Comparison of ENCODE assay signal across 8 cellular contexts in genomic region chr14:21096889-21097615, GRCh38. TPM values are rescaled to one million over a fixed set of nuclear protein-coding genes. Genes with fewer than 3 reads are reported as not detected.
DNase-seq lines count a peak whose midpoint lies in the region; ATAC-seq, FAIRE-seq and TF ChIP-seq lines count a peak whose summit lies in the region.

No MANE protein-coding gene starts in this region.

- H3K27me3 ChIP-seq in GM23248 (replicated peaks; ENCODE audit: insufficient read depth) = no peaks in the 10 kb centered on the region
- H3K27me3 ChIP-seq in SK-N-SH (ENCODE audit: insufficient read depth) = no peaks in the 10 kb centered on the region
- H3K27me3 ChIP-seq in sigmoid colon = no peaks in the 10 kb centered on the region

- intact Hi-C loops in sigmoid colon (cut with DNase I) = loop anchor here (5.0 to 10.0 kb wide), 3 partner anchors 415 to 762 kb away; partner anchors contain the start of genes CCNB1IP1 and RNASE4

- H2AFZ ChIP-seq in GM23248 (no peak overlapping the region), SK-N-SH (ENCODE audit: low read depth) (no peak overlapping the region)

- no peaks in the 10 kb centered on the region for H4K20me1 ChIP-seq in GM23248 (ENCODE audit: insufficient read depth)
- peaks cover 14% of the 10 kb centered on the region; the same call in 1 of the 2 replicates for H4K20me1 ChIP-seq in SK-N-SH (ENCODE audit: insufficient read depth)

- no peak for TF ChIP-seq EP300 in SK-N-SH (IDR thresholded peaks at IDR 0.05; ENCODE audit: borderline replicate concordance in 1 of 2, low read depth in 1 of 2, low read length in 1 of 2)
- no peak for TF ChIP-seq EP300 in sigmoid colon (IDR thresholded peaks at IDR 0.05)

- H3F3A ChIP-seq in GM23248 (ENCODE audit: insufficient read depth) (peaks cover 35% of the 10 kb centered on the region), SK-N-SH (replicated peaks; ENCODE audit: insufficient read depth) (peaks cover 38% of the 10 kb centered on the region)

- no peak for TF ChIP-seq RAD21 in SK-N-SH (IDR thresholded peaks at IDR 0.05; ENCODE audit: low read length)

- no peak for TF ChIP-seq POLR2A in sigmoid colon (IDR thresholded peaks at IDR 0.05)

- H3K4me3 ChIP-seq in GM23248 (no peak overlapping the region; the same call in none of the 2 replicates), SK-N-SH (ENCODE audit: low read depth in 2 of 2, low read length in 1 of 2) (peak overlapping the region; percentile 45 to 51), sigmoid colon (peak overlapping the region; percentile 37 to 77 (median 72))

- H3K4me1 ChIP-seq in GM23248 (ENCODE audit: insufficient read depth) (peaks cover 16% of the 10 kb centered on the region), SK-N-SH (ENCODE audit: control insufficient read depth in 1 of 2, insufficient read depth in 2 of 2, low read depth in 1 of 2, low read length in 1 of 2) (peaks cover 28 to 31% of the 10 kb centered on the region in 2 experiments), sigmoid colon (peaks cover 0 to 65% (median 59%) of the 10 kb centered on the region in 4 donors)

- no peaks in the 10 kb centered on the region for H3K79me2 ChIP-seq in GM23248 (ENCODE audit: insufficient read depth)
- H3K79me2 ChIP-seq in SK-N-SH (ENCODE audit: insufficient read depth) = no peaks in the 10 kb centered on the region

- H3K4me2 ChIP-seq in GM23248 (ENCODE audit: unreplicated experiment) (no peak overlapping the region), SK-N-SH (peak overlapping the region; percentile 59)

- in situ Hi-C loops in GM23248 (cut with MboI) = loop anchor here (10.0 kb wide), 1 partner anchor 82 kb away; no protein-coding TSS in a partner anchor

- H3K27ac ChIP-seq in GM23248 (peak overlapping the region; percentile 27; the same call in 1 of the 2 replicates), SK-N-SH (ENCODE audit: low read depth in 2 of 2, low read length in 1 of 2) (peak overlapping the region; percentile 44 to 89; a peak in 3 of 4 replicates), sigmoid colon (peak overlapping the region; percentile 92 to 98 (median 97))

- H3K9ac ChIP-seq in GM23248 = no peak overlapping the region
- H3K9ac ChIP-seq in SK-N-SH = no peak overlapping the region

- H3K36me3 ChIP-seq in GM23248 (ENCODE audit: low read depth) (no peaks in the 10 kb centered on the region), SK-N-SH (replicated peaks in 1 of 2; ENCODE audit: control insufficient read depth in 1 of 2, insufficient read depth in 2 of 2, low read length in 1 of 2) (peaks cover 0 to 13% of the 10 kb centered on the region in 2 experiments), sigmoid colon (peaks cover 0 to 11% (median 8%) of the 10 kb centered on the region in 4 donors)

- POLR2A ChIA-PET in SK-N-SH (lab: Yijun Ruan, JAX) = interaction anchor here (1.1 to 3.9 kb wide), 4 partner anchors 8 to 82 kb away, joined by 3 to 19 read pairs (median 4); partner anchors contain the start of gene ARHGEF40

- CTCF ChIA-PET in SK-N-SH (lab: Yijun Ruan, JAX) = interaction anchor here (1.4 to 20.5 kb wide), 5 partner anchors 9 to 81 kb away, joined by 5 to 555 read pairs (median 283); partner anchors contain the start of genes ARHGEF40, NDRG2 and TMEM253

- no peaks in the 10 kb centered on the region for H3K9me2 ChIP-seq in GM23248 (ENCODE audit: insufficient read depth)
- H3K9me2 ChIP-seq in SK-N-SH = no peaks in the 10 kb centered on the region

- TF ChIP-seq CTCF in SK-N-SH (IDR thresholded peaks at IDR 0.05) = no peak
- TF ChIP-seq CTCF in sigmoid colon (IDR thresholded peaks at IDR 0.05) = no peak

- no peak for DNase-seq in GM23248
- peak; percentile 14 for DNase-seq in SK-N-SH
- peak; percentile 22 to 39 for DNase-seq in frontal cortex (ENCODE audit: low spot score in 2 of 2)
- no peak for DNase-seq in sigmoid colon
- DNase-seq in NCI-H187 (lab: John Stamatoyannopoulos, UW) = no peak
- DNase-seq in HUDEP-2 (lab: John Stamatoyannopoulos, UW; ENCODE audit: unreplicated experiment in 76 of 76) = no peak

- ATAC-seq in HG03457 (IDR thresholded peaks at IDR 0.05; ENCODE audit: unreplicated experiment) = no peak
- no peak for ATAC-seq in GM19463 (IDR thresholded peaks at IDR 0.05; ENCODE audit: unreplicated experiment)

- H3K9me3 ChIP-seq in GM23248 (ENCODE audit: low read depth) (no peaks in the 10 kb centered on the region), SK-N-SH (no peaks in the 10 kb centered on the region), sigmoid colon (no peaks in the 10 kb centered on the region)

- WGBS in GM23248 (ENCODE audit: low coverage in 1 of 2, low lambda C conversion rate in 2 of 2, missing lambda C conversion rate in 2 of 2), 2 experiments = 54 to 58% methylated on average over 11 of the region's 11 CpGs
- 96% methylated on average over 9 of the region's 11 CpGs for WGBS in SK-N-SH (ENCODE audit: low lambda C conversion rate)
- 22 to 55% methylated on average over 11 of the region's 11 CpGs for WGBS in sigmoid colon, 2 donors

- no peak for FAIRE-seq in frontal cortex (lab: Jason Lieb, UNC)

TF ChIP-seq in SK-N-SH, 30 proteins besides CTCF, POLR2A, EP300 and RAD21 (continues in another document):
- no peak for TF ChIP-seq RCOR1 (IDR thresholded peaks at IDR 0.05; ENCODE audit: low read length)
- no peak for TF ChIP-seq EZH2phosphoT487 (IDR thresholded peaks at IDR 0.05; ENCODE audit: borderline replicate concordance, low read depth)
- TF ChIP-seq, protein P1, sequence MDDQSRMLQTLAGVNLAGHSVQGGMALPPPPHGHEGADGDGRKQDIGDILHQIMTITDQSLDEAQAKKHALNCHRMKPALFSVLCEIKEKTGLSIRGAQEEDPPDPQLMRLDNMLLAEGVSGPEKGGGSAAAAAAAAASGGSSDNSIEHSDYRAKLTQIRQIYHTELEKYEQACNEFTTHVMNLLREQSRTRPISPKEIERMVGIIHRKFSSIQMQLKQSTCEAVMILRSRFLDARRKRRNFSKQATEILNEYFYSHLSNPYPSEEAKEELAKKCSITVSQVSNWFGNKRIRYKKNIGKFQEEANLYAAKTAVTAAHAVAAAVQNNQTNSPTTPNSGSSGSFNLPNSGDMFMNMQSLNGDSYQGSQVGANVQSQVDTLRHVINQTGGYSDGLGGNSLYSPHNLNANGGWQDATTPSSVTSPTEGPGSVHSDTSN (IDR thresholded peaks at IDR 0.05) = no peak
- TF ChIP-seq SIN3A (IDR thresholded peaks at IDR 0.05; ENCODE audit: borderline replicate concordance, low read depth, low read length) = no peak
- TF ChIP-seq CHD2 (IDR thresholded peaks at IDR 0.05; ENCODE audit: low read length, partially characterized antibody) = no peak
- no peak for TF ChIP-seq TAF1 (IDR thresholded peaks at IDR 0.05; ENCODE audit: borderline replicate concordance, low read depth, low read length)
- TF ChIP-seq FOXJ3 (CRISPR knock-in tag; IDR thresholded peaks at IDR 0.05) = no peak
- TF ChIP-seq NRF1 (IDR thresholded peaks at IDR 0.05; ENCODE audit: low read depth, low read length) = no peak
- TF ChIP-seq GABPA (IDR thresholded peaks at IDR 0.05; ENCODE audit: low read depth) = no peak
- TF ChIP-seq USF1 (IDR thresholded peaks at IDR 0.05; ENCODE audit: borderline replicate concordance, low read depth) = no peak
- no peak for TF ChIP-seq RXRA (IDR thresholded peaks at IDR 0.05; ENCODE audit: borderline replicate concordance, low read depth)

RNA-seq across cellular contexts. Expression of gene ZNF219, which starts 1.4 kb away (rescaled TPM):
- 15.9 and 24.0 TPM in 2 replicates for total RNA-seq in GM23248 (2014; rRNA removed; shearing (Covaris generic))
- polyA plus RNA-seq in GM23248 (2016; fragmentation: Nextera tagmentation; extraction: Ambion mirVana) = 1.6 and 1.8 TPM in 2 replicates
- polyA plus RNA-seq in SK-N-SH (2012; rRNA removed) = 22.1 and 24.1 TPM in 2 replicates
- polyA plus RNA-seq in SK-N-SH (2012; cell fraction: cytosol; rRNA removed) = 10.7 and 24.0 TPM in 2 replicates
- polyA plus RNA-seq in SK-N-SH (2012; cell fraction: nucleus; rRNA removed) = 58.1 and 70.5 TPM in 2 replicates
- 6.9 TPM for total RNA-seq in frontal cortex
- total RNA-seq in sigmoid colon = 10 to 100 TPM; 38.2 to 89.7 (median 65.0) TPM
- 10 to 100 TPM; 27.6 to 52.9 (median 29.4) TPM for polyA plus RNA-seq in sigmoid colon

RNA-seq across cellular contexts. Expression of gene TMEM253, which starts 3.8 kb away (rescaled TPM):
- total RNA-seq in GM23248 (2014; rRNA removed; shearing (Covaris generic)) = 0.97 TPM in 1 of 2 replicates, not detected in the other
- polyA plus RNA-seq in GM23248 (2016; fragmentation: Nextera tagmentation; extraction: Ambion mirVana) (0.18 TPM in 1 of 2 replicates, not detected in the other), SK-N-SH (2012; rRNA removed) (0.82 and 0.94 TPM in 2 replicates), sigmoid colon (10 to 100 TPM; 14.1 to 28.4 (median 14.4) TPM)
- polyA plus RNA-seq in SK-N-SH (2012; cell fraction: cytosol; rRNA removed) = 0.41 and 0.58 TPM in 2 replicates
- polyA plus RNA-seq in SK-N-SH (2012; cell fraction: nucleus; rRNA removed) = 2.0 TPM in 2 replicates
- total RNA-seq in frontal cortex (not detected), sigmoid colon (1 to 10 TPM in 1 of 4 donors, not detected in 3; 1.1 TPM)

RNA-seq across cellular contexts. Expression of gene ARHGEF40, which starts 26.9 kb away (rescaled TPM):
- total RNA-seq in GM23248 (2014; rRNA removed; shearing (Covaris generic)) = 56.6 and 68.3 TPM in 2 replicates
- 22.4 and 23.9 TPM in 2 replicates for polyA plus RNA-seq in GM23248 (2016; fragmentation: Nextera tagmentation; extraction: Ambion mirVana)
- 58.8 and 64.2 TPM in 2 replicates for polyA plus RNA-seq in SK-N-SH (2012; rRNA removed)
- 20.9 and 35.4 TPM in 2 replicates for polyA plus RNA-seq in SK-N-SH (2012; cell fraction: cytosol; rRNA removed)
- 201 and 236 TPM in 2 replicates for polyA plus RNA-seq in SK-N-SH (2012; cell fraction: nucleus; rRNA removed)
- 11.4 TPM for total RNA-seq in frontal cortex
- total RNA-seq in sigmoid colon = 10 to 100 TPM; 15.0 to 48.5 (median 17.4) TPM
- 10 to 100 TPM; 12.5 to 26.5 (median 18.0) TPM for polyA plus RNA-seq in sigmoid colon

RNA-seq across cellular contexts. Expression of gene RNASE8, which starts 39.4 kb away (rescaled TPM):
- not detected in 2 replicates for total RNA-seq in GM23248 (2014; rRNA removed; shearing (Covaris generic))
- not detected in 2 replicates for polyA plus RNA-seq in GM23248 (2016; fragmentation: Nextera tagmentation; extraction: Ambion mirVana)
- not detected in 2 replicates for polyA plus RNA-seq in SK-N-SH (2012; rRNA removed)
- polyA plus RNA-seq in SK-N-SH (2012; cell fraction: cytosol; rRNA removed) = not detected in 2 replicates
- polyA plus RNA-seq in SK-N-SH (2012; cell fraction: nucleus; rRNA removed) = not detected in 2 replicates
- not detected for total RNA-seq in frontal cortex
- total RNA-seq in sigmoid colon = not detected
- polyA plus RNA-seq in sigmoid colon = not detected

RNA-seq across cellular contexts. Expression of gene RNASE7, which starts 54.9 kb away (rescaled TPM):
- not detected in 2 replicates for total RNA-seq in GM23248 (2014; rRNA removed; shearing (Covaris generic))
- polyA plus RNA-seq in GM23248 (2016; fragmentation: Nextera tagmentation; extraction: Ambion mirVana) (not detected in 2 replicates), SK-N-SH (2012; rRNA removed) (not detected in 2 replicates), sigmoid colon (under 1 TPM in 1 of 3 donors, not detected in 2; 0.10 TPM)
- 0.03 TPM in 1 of 2 replicates, not detected in the other for polyA plus RNA-seq in SK-N-SH (2012; cell fraction: cytosol; rRNA removed)
- not detected in 2 replicates for polyA plus RNA-seq in SK-N-SH (2012; cell fraction: nucleus; rRNA removed)
- total RNA-seq in frontal cortex (not detected), sigmoid colon (not detected)

Comparison
In these comparisons a context has a peak if more than half of its experiments do, and no peak if none do; other contexts are left out.
1. DNase-seq: peak in SK-N-SH (single experiment) and frontal cortex (2 of 2); none in GM23248 (single experiment), sigmoid colon (single experiment), NCI-H187 (0 of 2) and HUDEP-2 (0 of 76).
2. H3K27ac ChIP-seq: peak in every context shown above with its lines; median percentile 97 in sigmoid colon; 66 in SK-N-SH; 27 in GM23248.